ENCODE assay signal across 1 cellular context in genomic region chr20:62858059-62858458, GRCh38.
TF ChIP-seq lines count a peak whose summit lies in the region.

No MANE protein-coding gene starts in this region.

TF ChIP-seq in IMR-90, 13 proteins besides CTCF, POLR2A, EP300 and RAD21:
- no peak for TF ChIP-seq MXI1 (IDR thresholded peaks at IDR 0.05; ENCODE audit: borderline replicate concordance, low read depth, low read length)
- TF ChIP-seq CEBPB (IDR thresholded peaks at IDR 0.05; ENCODE audit: low read depth, low read length): no peak
- no peak for TF ChIP-seq USF2 (IDR thresholded peaks at IDR 0.05; ENCODE audit: low read depth, low read length)
- TF ChIP-seq MAZ (IDR thresholded peaks at IDR 0.05; ENCODE audit: borderline replicate concordance, low read depth, low read length): no peak
- TF ChIP-seq ELK1 (IDR thresholded peaks at IDR 0.05; ENCODE audit: borderline replicate concordance, low read depth, low read length): no peak
- no peak for TF ChIP-seq BHLHE40 (IDR thresholded peaks at IDR 0.05; ENCODE audit: low read depth, low read length)
- no peak for TF ChIP-seq MAFK (IDR thresholded peaks at IDR 0.05; ENCODE audit: low read depth, low read length)
- TF ChIP-seq CHD1 (IDR thresholded peaks at IDR 0.05; ENCODE audit: low read depth, low read length): no peak
- no peak for TF ChIP-seq NFE2L2 (IDR thresholded peaks at IDR 0.05; ENCODE audit: low read depth, low read length)
- TF ChIP-seq RFX5 (IDR thresholded peaks at IDR 0.05; ENCODE audit: low read depth, low read length): no peak
